Comparison of ENCODE assay signal across 1 cellular context in the genomic region with DNA sequence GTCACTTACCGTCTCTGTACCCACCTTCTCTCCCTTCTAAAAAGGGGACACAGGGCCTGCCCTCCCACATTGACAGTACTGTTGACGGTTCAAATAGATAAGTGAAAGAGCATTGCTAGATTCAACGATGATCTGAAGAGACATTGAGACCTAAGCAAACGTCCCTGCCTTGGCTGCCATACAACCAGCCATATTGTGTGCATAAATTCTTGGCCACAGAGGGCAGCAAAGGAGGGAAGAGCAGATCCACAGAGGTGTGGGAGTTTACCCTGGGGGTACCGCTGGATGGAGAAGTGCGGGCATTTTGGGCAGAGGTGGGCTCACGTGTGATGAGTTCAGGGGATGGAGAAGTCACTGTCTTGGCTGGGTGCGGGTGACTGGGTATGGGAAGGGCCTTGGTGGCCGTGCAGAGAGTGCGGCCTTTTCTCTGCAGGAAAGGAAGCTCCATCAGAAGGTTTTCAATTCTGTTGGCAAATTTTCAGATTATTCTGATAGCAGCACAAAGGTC.
TF ChIP-seq lines count a peak whose summit lies in the region.

No MANE protein-coding gene starts in this region.

TF ChIP-seq in WTC11, 78 proteins besides CTCF, POLR2A, EP300 and RAD21 (continued from another document):
- TF ChIP-seq, protein P1, sequence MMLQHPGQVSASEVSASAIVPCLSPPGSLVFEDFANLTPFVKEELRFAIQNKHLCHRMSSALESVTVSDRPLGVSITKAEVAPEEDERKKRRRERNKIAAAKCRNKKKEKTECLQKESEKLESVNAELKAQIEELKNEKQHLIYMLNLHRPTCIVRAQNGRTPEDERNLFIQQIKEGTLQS (CRISPR knock-in tag; conservative IDR thresholded peaks at IDR 0.05), result no peak
- TF ChIP-seq, protein P2, sequence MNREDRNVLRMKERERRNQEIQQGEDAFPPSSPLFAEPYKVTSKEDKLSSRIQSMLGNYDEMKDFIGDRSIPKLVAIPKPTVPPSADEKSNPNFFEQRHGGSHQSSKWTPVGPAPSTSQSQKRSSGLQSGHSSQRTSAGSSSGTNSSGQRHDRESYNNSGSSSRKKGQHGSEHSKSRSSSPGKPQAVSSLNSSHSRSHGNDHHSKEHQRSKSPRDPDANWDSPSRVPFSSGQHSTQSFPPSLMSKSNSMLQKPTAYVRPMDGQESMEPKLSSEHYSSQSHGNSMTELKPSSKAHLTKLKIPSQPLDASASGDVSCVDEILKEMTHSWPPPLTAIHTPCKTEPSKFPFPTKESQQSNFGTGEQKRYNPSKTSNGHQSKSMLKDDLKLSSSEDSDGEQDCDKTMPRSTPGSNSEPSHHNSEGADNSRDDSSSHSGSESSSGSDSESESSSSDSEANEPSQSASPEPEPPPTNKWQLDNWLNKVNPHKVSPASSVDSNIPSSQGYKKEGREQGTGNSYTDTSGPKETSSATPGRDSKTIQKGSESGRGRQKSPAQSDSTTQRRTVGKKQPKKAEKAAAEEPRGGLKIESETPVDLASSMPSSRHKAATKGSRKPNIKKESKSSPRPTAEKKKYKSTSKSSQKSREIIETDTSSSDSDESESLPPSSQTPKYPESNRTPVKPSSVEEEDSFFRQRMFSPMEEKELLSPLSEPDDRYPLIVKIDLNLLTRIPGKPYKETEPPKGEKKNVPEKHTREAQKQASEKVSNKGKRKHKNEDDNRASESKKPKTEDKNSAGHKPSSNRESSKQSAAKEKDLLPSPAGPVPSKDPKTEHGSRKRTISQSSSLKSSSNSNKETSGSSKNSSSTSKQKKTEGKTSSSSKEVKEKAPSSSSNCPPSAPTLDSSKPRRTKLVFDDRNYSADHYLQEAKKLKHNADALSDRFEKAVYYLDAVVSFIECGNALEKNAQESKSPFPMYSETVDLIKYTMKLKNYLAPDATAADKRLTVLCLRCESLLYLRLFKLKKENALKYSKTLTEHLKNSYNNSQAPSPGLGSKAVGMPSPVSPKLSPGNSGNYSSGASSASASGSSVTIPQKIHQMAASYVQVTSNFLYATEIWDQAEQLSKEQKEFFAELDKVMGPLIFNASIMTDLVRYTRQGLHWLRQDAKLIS (CRISPR knock-in tag; IDR thresholded peaks at IDR 0.05; ENCODE audit: borderline replicate concordance), result no peak
- TF ChIP-seq CBFB (CRISPR knock-in tag; IDR thresholded peaks at IDR 0.05; ENCODE audit: low read depth), result no peak
